In the genomic region with DNA sequence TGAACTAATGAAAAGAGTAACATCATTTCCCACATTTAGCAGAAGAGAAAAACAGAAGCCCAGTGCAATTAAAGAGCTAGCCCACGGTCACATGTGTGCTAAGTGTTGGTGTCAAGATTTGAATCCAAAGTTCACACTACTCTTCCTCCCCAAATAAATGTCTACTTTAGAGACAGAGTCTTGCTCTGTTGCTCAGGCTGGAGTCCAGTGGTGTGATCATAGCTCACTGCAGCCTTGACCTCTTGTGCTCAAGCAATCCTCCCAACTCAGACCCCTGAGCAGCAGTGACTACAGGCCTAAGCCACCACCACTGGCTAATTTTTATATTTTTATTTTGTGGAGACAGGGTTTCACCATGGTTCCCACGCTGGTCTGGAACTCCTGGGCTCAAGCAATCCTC, we compare ENCODE assay signal across 20 cellular contexts. TPM values are rescaled to one million over a fixed set of nuclear protein-coding genes. Genes with fewer than 3 reads are reported as not detected.
"Had no signal": no experiment of that assay in that cellular context is flagged by ENCODE, and none has a peak within 500 bp of the region (broad histone marks: within the 10 kb centered on the region; RNA-seq: fewer than 3 reads in every experiment).

No MANE protein-coding gene starts in this region.

- H3K9ac ChIP-seq: neural progenitor cell had no signal

- H3K27me3 ChIP-seq: gastroesophageal sphincter, ovary, right atrium auricular region, tibial artery, upper lobe of right lung, vagina had no signal

- H3K36me3 Mint-ChIP-seq: mesothelial cell of epicardium; natural killer cell treated with Interleukin-12 subunit alpha and Interleukin-12 subunit beta and Interleukin-15 and Interleukin-18, amount 100 ng/mL, for 72 hours; neural progenitor cell had no signal

- H3K9me3 ChIP-seq: esophagus squamous epithelium, gastroesophageal sphincter, ovary, right atrium auricular region, tibial artery, upper lobe of right lung, vagina had no signal

- H3K27ac Mint-ChIP-seq: mesothelial cell of epicardium; natural killer cell treated with Interleukin-12 subunit alpha and Interleukin-12 subunit beta and Interleukin-15 and Interleukin-18, amount 100 ng/mL, for 72 hours; neural progenitor cell; stimulated activated naive CD8-positive, alpha-beta T cell treated with anti-CD3 and anti-CD28 coated beads, Interleukin-15, Interleukin-2, amounts not matched to agents 100 ng/mL and 50 ng/mL, for 24 hours had no signal

- H3K4me3 ChIP-seq: esophagus squamous epithelium, gastroesophageal sphincter, neural progenitor cell, ovary, right atrium auricular region, tibial artery, upper lobe of right lung, vagina had no signal

- H2AFZ ChIP-seq: neural progenitor cell had no signal

- H3K27ac ChIP-seq: esophagus squamous epithelium, gastroesophageal sphincter, neural progenitor cell, ovary, right atrium auricular region, tibial artery, upper lobe of right lung, vagina had no signal

- ATAC-seq: gastroesophageal sphincter; left lobe of liver; natural killer cell treated with Interleukin-12 subunit alpha and Interleukin-12 subunit beta and Interleukin-15 and Interleukin-18, amount 100 ng/mL, for 72 hours; upper lobe of right lung had no signal

- FAIRE-seq: small intestine had no signal

- H3K4me3 Mint-ChIP-seq: mesothelial cell of epicardium; natural killer cell treated with Interleukin-12 subunit alpha and Interleukin-12 subunit beta and Interleukin-15 and Interleukin-18, amount 100 ng/mL, for 72 hours; neural progenitor cell; stimulated activated naive CD8-positive, alpha-beta T cell treated with anti-CD3 and anti-CD28 coated beads, Interleukin-15, Interleukin-2, amounts not matched to agents 100 ng/mL and 50 ng/mL, for 24 hours had no signal

- DNase-seq: dermis blood vessel endothelial cell; esophagus squamous epithelium; foreskin fibroblast; glutamatergic neuron; islet precursor cell; mammary epithelial cell; nucleus accumbens; ovary; small intestine; stimulated activated CD4-positive, alpha-beta T cell treated with anti-CD3 and anti-CD28 coated beads, Interleukin-2, amount 100 ng/mL, for 48 hours; tibial artery; upper lobe of right lung had no signal

- H3K36me3 ChIP-seq: esophagus squamous epithelium, gastroesophageal sphincter, neural progenitor cell, ovary, right atrium auricular region, tibial artery, upper lobe of right lung, vagina had no signal

- H3K9me3 Mint-ChIP-seq: mesothelial cell of epicardium; natural killer cell treated with Interleukin-12 subunit alpha and Interleukin-12 subunit beta and Interleukin-15 and Interleukin-18, amount 100 ng/mL, for 72 hours; neural progenitor cell; stimulated activated naive CD8-positive, alpha-beta T cell treated with anti-CD3 and anti-CD28 coated beads, Interleukin-15, Interleukin-2, amounts not matched to agents 100 ng/mL and 50 ng/mL, for 24 hours had no signal

- H3K4me2 ChIP-seq: neural progenitor cell had no signal

RNA-seq across cellular contexts. Expression of a gene that starts 5.2 kb away (rescaled TPM):
- total RNA-seq: left lobe of liver; natural killer cell treated with Interleukin-12 subunit alpha and Interleukin-12 subunit beta and Interleukin-15 and Interleukin-18, amount 100 ng/mL, for 72 hours had no signal
